ENCODE assay signal across 7 cellular contexts in the genomic region with DNA sequence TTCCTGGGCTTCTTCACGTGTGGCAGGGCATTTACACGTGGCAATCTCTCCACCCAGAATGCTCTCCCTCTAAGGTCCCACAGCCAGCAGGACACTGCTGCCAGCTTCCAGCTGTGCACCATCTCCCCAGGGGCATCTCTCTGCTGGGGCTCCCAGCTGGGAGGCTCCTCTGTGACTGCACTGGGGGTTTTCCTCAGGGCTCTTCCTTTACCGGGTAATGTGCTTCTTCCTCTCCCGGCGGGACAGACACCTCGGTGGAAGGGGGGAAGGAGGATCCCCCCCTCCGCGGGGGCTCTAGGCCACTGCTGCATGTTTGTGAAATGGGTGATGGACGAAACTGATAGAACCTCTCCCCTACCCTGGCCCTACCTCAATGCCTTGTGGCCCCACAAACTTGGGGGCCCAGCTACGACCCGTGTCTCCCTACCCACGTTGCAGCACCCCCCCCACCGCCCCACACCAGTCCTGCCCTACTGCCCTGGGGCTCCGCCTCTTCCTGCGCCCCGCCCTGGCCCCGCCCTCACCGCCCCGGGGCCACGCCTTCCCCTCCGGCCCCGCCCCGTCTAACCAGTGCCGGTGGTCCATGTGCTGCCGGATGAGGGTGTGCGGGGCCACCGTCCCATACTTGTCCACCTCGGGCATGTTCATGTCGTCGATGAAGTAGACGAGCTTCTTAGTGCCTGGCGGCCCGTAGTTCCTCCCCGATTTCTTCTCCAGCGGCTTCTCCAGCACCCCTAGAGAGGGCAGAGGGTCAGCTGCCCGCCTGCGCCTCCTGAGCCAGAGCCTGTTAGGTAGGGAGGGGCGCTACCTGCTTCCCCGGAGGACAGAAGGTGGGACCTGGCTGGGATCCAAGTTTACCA.
DNase-seq lines count a peak whose midpoint lies in the region; ATAC-seq lines count a peak whose summit lies in the region.

No MANE protein-coding gene starts in this region.

- peak; percentile 63 for ATAC-seq in GM19397 (IDR thresholded peaks at IDR 0.05; ENCODE audit: unreplicated experiment)

- H3K9me3 ChIP-seq in iPS DF 6.9 (ENCODE audit: control insufficient read depth, insufficient read depth, low read length): no peaks in the 10 kb centered on the region

- peak overlapping the region; percentile 44; the same call in 1 of the 2 replicates for H3K4me3 ChIP-seq in iPS DF 6.9 (ENCODE audit: low read length)

- DNase-seq in NOMO-1 treated with DMSO at 0.1 percent for 48 hours (lab: John Stamatoyannopoulos, UW; ENCODE audit: unreplicated experiment): peak; percentile 31
- peak; percentile 84 for DNase-seq in activated effector memory CD4-positive, alpha-beta T cell treated with anti-CD3 and anti-CD28 coated beads, Interleukin-2, amount 50 U/mL, for 16 hours
- no peak for DNase-seq in iPS DF 6.9 (ENCODE audit: low read depth, low spot score)
- peak; percentile 39 to 64 for DNase-seq in stimulated activated CD4-positive, alpha-beta T cell treated with anti-CD3 and anti-CD28 coated beads, Interleukin-4, amount 100 ng/mL, for 48 hours (ENCODE audit: low read depth in 2 of 2)
- DNase-seq in DMS153 treated with DMSO at 0.1 percent for 48 hours (lab: John Stamatoyannopoulos, UW; ENCODE audit: unreplicated experiment): no peak
- DNase-seq in NCI-H1048 (lab: John Stamatoyannopoulos, UW): no peak

- no peak overlapping the region for H3K27ac ChIP-seq in iPS DF 6.9 (ENCODE audit: low read length)

- no peaks in the 10 kb centered on the region for H3K4me1 ChIP-seq in iPS DF 6.9 (ENCODE audit: control insufficient read depth, insufficient read depth, low read length)

- H3K27me3 ChIP-seq in iPS DF 6.9 (ENCODE audit: control insufficient read depth, insufficient read depth, low read length): no peaks in the 10 kb centered on the region

- WGBS in iPS DF 6.9 (ENCODE audit: insufficient coverage, insufficient read length): no CpG with 5 or more reads among the region's 39 CpGs

- no peaks in the 10 kb centered on the region for H3K36me3 ChIP-seq in iPS DF 6.9 (ENCODE audit: control insufficient read depth, insufficient read depth, low read length)

Comparison
In these comparisons a context has a peak if more than half of its experiments do, and no peak if none do; other contexts are left out.
1. DNase-seq: peak in NOMO-1 treated with DMSO at 0.1 percent for 48 hours (single experiment), activated effector memory CD4-positive, alpha-beta T cell treated with anti-CD3 and anti-CD28 coated beads, Interleukin-2, amount 50 U/mL, for 16 hours (single experiment) and stimulated activated CD4-positive, alpha-beta T cell treated with anti-CD3 and anti-CD28 coated beads, Interleukin-4, amount 100 ng/mL, for 48 hours (2 of 2); none in iPS DF 6.9 (single experiment), DMS153 treated with DMSO at 0.1 percent for 48 hours (single experiment) and NCI-H1048 (single experiment).